In the genomic region with DNA sequence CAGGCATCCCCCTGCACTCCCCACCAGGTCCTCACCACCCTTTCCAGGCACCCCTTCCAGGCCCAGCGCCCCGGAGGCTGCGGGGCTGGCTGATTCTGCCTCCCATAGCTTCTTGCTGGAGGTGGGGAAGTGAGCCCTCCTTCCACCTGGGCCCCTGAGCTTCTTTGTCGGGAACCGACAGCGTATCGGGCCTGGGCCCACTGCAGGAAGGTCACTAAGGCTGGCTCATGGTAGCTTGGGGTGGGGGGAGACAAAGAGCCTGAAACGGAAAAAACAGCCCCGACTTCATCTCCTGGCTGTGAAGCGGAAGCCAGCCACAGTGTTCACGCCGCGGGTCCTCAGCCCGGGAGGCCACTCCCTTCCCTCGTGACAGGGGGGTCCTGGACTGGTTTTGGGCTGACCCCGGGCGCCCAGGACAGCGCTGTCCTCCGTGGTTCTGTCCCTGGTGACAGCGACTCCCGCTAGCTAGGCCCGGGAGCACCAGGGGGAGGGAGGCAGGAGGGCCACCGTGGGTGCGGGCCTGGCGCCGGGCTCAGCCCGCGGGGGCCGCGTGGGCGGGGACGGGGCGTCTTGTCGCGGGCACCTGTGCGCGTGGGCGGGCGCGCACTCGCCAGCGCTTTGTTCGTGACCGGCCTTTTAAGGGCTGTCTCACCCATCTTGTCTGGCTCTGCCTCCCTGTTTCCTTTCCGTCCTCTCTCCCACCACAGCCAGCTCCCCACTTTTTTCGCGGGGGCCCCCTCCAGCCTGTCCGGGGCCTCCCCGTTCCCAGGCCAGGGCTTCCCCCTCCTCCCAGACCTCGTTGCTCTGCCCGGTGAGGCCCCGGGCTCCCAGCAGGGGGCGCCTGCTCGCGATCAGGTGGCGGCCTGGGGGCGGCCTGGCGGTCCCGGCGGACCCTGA, we compare ENCODE assay signal across 8 cellular contexts.
DNase-seq lines count a peak whose midpoint lies in the region; ATAC-seq lines count a peak whose summit lies in the region.

No MANE protein-coding gene starts in this region.

- CTCF ChIA-PET in activated CD4-positive, alpha-beta memory T cell treated with anti-CD3 and anti-CD28 coated beads, Interleukin-2, amount 10 ng/mL, durations not matched to agents 7 days and 5 days (lab: Charles Lee) = interaction anchor here (0.6 to 4.9 kb wide), 27 partner anchors 9 to 422 kb away, joined by 3 to 36 read pairs (median 4); no protein-coding TSS in a partner anchor

- H3K9ac ChIP-seq in BLaER1 (peak overlapping the region; percentile 88), duodenal mucosa (ENCODE audit: low read depth in 1 of 2, low read length in 2 of 2) (peak overlapping the region; percentile 4 to 18), mesendoderm (ENCODE audit: low read length) (peak overlapping the region; percentile 77)

- H3K4me2 ChIP-seq in BLaER1 = peak overlapping the region; percentile 98
- H3K4me2 ChIP-seq in mesendoderm (ENCODE audit: low read length) = peak overlapping the region; percentile 77

- POLR2A ChIA-PET in activated CD4-positive, alpha-beta memory T cell treated with anti-CD3 and anti-CD28 coated beads, Interleukin-2, amount 10 ng/mL, durations not matched to agents 7 days and 5 days (lab: Charles Lee) = interaction anchor here (0.9 to 4.5 kb wide), 15 partner anchors 9 to 1350 kb away, joined by 3 to 47 read pairs (median 4); partner anchors contain the start of genes ATAD2B and DNMT3A

- H2BK5ac ChIP-seq in mesendoderm (ENCODE audit: low read length) = no peak overlapping the region

- H2BK120ac ChIP-seq in mesendoderm (ENCODE audit: low read depth, low read length) = no peak overlapping the region

- H3K23ac ChIP-seq in mesendoderm (ENCODE audit: low read length) = peak overlapping the region; percentile 80

- no peaks in the 10 kb centered on the region for H3K79me2 ChIP-seq in mesendoderm (ENCODE audit: control insufficient read depth, insufficient read depth, low read length)

- no peaks in the 10 kb centered on the region for H3K27me3 Mint-ChIP-seq in activated CD4-positive, alpha-beta memory T cell treated with anti-CD3 and anti-CD28 coated beads, Interleukin-2, amount 10 ng/mL, durations not matched to agents 7 days and 5 days

- no peaks in the 10 kb centered on the region for H4K20me1 ChIP-seq in BLaER1

- peaks cover 20% of the 10 kb centered on the region for H3K36me3 ChIP-seq in BLaER1
- H3K36me3 ChIP-seq in duodenal mucosa (ENCODE audit: control insufficient read depth in 1 of 2, insufficient read depth in 2 of 2, low read length in 2 of 2) = peaks cover 0 to 8% of the 10 kb centered on the region in 2 donors
- H3K36me3 ChIP-seq in mesendoderm (ENCODE audit: control insufficient read depth, insufficient read depth, low read length) = no peaks in the 10 kb centered on the region

- peaks cover 65% of the 10 kb centered on the region for H3K4me1 Mint-ChIP-seq in activated CD4-positive, alpha-beta memory T cell treated with anti-CD3 and anti-CD28 coated beads, Interleukin-2, amount 10 ng/mL, durations not matched to agents 7 days and 5 days

- no peaks in the 10 kb centered on the region for H3K27me3 ChIP-seq in BLaER1
- no peaks in the 10 kb centered on the region for H3K27me3 ChIP-seq in duodenal mucosa (ENCODE audit: control insufficient read depth in 1 of 2, insufficient read depth in 2 of 2, low read length in 2 of 2)
- H3K27me3 ChIP-seq in mesendoderm (ENCODE audit: insufficient read depth, low read length, poor library complexity) = no peaks in the 10 kb centered on the region

- peak overlapping the region; percentile 62 for H3K4me3 ChIP-seq in BLaER1
- peak overlapping the region; percentile 40 for H3K4me3 ChIP-seq in duodenal mucosa (ENCODE audit: low read depth in 1 of 2, low read length in 2 of 2)
- H3K4me3 ChIP-seq in mesendoderm (ENCODE audit: low read length) = peak overlapping the region; percentile 37

- peaks cover 28% of the 10 kb centered on the region for H3K36me3 Mint-ChIP-seq in activated CD4-positive, alpha-beta memory T cell treated with anti-CD3 and anti-CD28 coated beads, Interleukin-2, amount 10 ng/mL, durations not matched to agents 7 days and 5 days (ENCODE audit: low read depth)

- peak overlapping the region; percentile 98 for H3K27ac ChIP-seq in BLaER1
- H3K27ac ChIP-seq in duodenal mucosa (ENCODE audit: low read depth, low read length) = peak overlapping the region; percentile 32
- H3K27ac ChIP-seq in mesendoderm (ENCODE audit: low read depth, low read length) = no peak overlapping the region

- peak overlapping the region; percentile 82 for H3K27ac Mint-ChIP-seq in activated CD4-positive, alpha-beta memory T cell treated with anti-CD3 and anti-CD28 coated beads, Interleukin-2, amount 10 ng/mL, durations not matched to agents 7 days and 5 days

- no peak overlapping the region for H2AK5ac ChIP-seq in mesendoderm (ENCODE audit: low read length)

- H3K4me3 Mint-ChIP-seq in activated CD4-positive, alpha-beta memory T cell treated with anti-CD3 and anti-CD28 coated beads, Interleukin-2, amount 10 ng/mL, durations not matched to agents 7 days and 5 days = peak overlapping the region; percentile 53

- no CpG with 5 or more reads among the region's 60 CpGs for WGBS in mesendoderm (ENCODE audit: extremely low coverage, insufficient coverage, low lambda C conversion rate)

- no peaks in the 10 kb centered on the region for H3K9me3 Mint-ChIP-seq in activated CD4-positive, alpha-beta memory T cell treated with anti-CD3 and anti-CD28 coated beads, Interleukin-2, amount 10 ng/mL, durations not matched to agents 7 days and 5 days

- DNase-seq in activated CD4-positive, alpha-beta memory T cell treated with anti-CD3 and anti-CD28 coated beads, Interleukin-2, amount 10 ng/mL, durations not matched to agents 7 days and 5 days = peak; percentile 79
- DNase-seq in mesendoderm = peak; percentile 77
- DNase-seq in stimulated activated CD8-positive, alpha-beta memory T cell treated with anti-CD3 and anti-CD28 coated beads, Interleukin-2, amount 100 ng/mL, for 1 hour (ENCODE audit: low read depth in 2 of 2) = peak; percentile 55 to 58
- DNase-seq in GM19240 (ENCODE audit: insufficient read length, low spot score) = no peak
- DNase-seq in NCI-H748 (lab: John Stamatoyannopoulos, UW; ENCODE audit: unreplicated experiment) = no peak

- no peak overlapping the region for H2BK15ac ChIP-seq in mesendoderm (replicated peaks; ENCODE audit: low read depth)

- H3K4me1 ChIP-seq in BLaER1 (peaks cover 85% of the 10 kb centered on the region), duodenal mucosa (ENCODE audit: control insufficient read depth in 1 of 2, insufficient read depth in 2 of 2, low read length in 2 of 2) (peaks cover 25 to 33% of the 10 kb centered on the region in 2 donors), mesendoderm (ENCODE audit: control insufficient read depth, low read depth, low read length) (peaks cover 5% of the 10 kb centered on the region)

- H3K9me3 ChIP-seq in BLaER1 (no peaks in the 10 kb centered on the region), duodenal mucosa (ENCODE audit: control insufficient read depth in 1 of 2, low read length in 2 of 2) (no peaks in the 10 kb centered on the region)

- H3K18ac ChIP-seq in mesendoderm (ENCODE audit: low read length) = peak overlapping the region; percentile 35

- peak overlapping the region; percentile 93 for H3K56ac ChIP-seq in mesendoderm (ENCODE audit: low read length)

- H3K4ac ChIP-seq in mesendoderm (ENCODE audit: low read depth, low read length) = peak overlapping the region; percentile 39

- peak; percentile 37 for ATAC-seq in HG02571 (IDR thresholded peaks at IDR 0.05; ENCODE audit: unreplicated experiment)

- no peak overlapping the region for H4K5ac ChIP-seq in mesendoderm (ENCODE audit: low read length)

- H3K79me1 ChIP-seq in mesendoderm (ENCODE audit: low read length) = no peaks in the 10 kb centered on the region

- peak overlapping the region; percentile 88 for H4K8ac ChIP-seq in mesendoderm (ENCODE audit: low read depth, low read length)

Comparison
In these comparisons a context has a peak if more than half of its experiments do, and no peak if none do; other contexts are left out.
1. H3K9ac ChIP-seq: peak in every context shown above with its lines; median percentile 88 in BLaER1; 77 in mesendoderm; 11 in duodenal mucosa.
2. DNase-seq: peak in activated CD4-positive, alpha-beta memory T cell treated with anti-CD3 and anti-CD28 coated beads, Interleukin-2, amount 10 ng/mL, durations not matched to agents 7 days and 5 days (single experiment), mesendoderm (single experiment) and stimulated activated CD8-positive, alpha-beta memory T cell treated with anti-CD3 and anti-CD28 coated beads, Interleukin-2, amount 100 ng/mL, for 1 hour (2 of 2); none in GM19240 (single experiment) and NCI-H748 (single experiment).
3. Peak in every context shown above with its lines, with median percentiles within 50 percentile points of each other: H3K4me3 ChIP-seq.